ENCODE assay signal across 8 cellular contexts in the genomic region with DNA sequence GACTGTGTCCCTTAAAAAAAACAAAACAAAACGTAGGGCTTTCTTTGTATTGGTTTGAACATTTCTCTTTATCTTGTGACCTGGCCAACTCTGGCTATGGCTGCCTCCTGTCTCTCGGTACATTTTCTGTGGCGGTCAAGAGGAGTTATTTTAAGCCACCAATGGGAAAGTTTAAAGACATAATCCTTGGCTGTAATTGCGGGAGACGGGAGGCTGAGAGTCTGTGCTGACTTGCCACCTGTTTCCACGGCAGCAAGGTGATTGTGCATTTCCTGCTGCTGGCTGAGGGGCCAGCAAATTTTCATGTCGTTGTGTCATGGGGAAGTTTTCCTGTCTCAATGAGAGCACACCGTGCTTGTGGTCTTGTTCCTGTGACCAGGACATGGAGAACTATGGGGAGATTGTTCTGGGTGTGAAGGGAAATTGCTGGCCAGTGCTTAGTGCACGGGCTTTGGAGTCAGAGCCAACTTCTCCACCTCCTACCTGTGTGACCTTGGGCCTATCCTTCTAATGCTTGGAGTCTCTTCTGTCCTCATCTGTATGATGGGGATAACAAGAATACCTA. TPM values are rescaled to one million over a fixed set of nuclear protein-coding genes. Genes with fewer than 3 reads are reported as not detected.
DNase-seq lines count a peak whose midpoint lies in the region; ATAC-seq and TF ChIP-seq lines count a peak whose summit lies in the region.

No MANE protein-coding gene starts in this region.

- H3K4me3 Mint-ChIP-seq in progenitor cell of endocrine pancreas (ENCODE audit: low read depth), result no peak overlapping the region
- no peak overlapping the region for H3K4me3 Mint-ChIP-seq in osteocyte (ENCODE audit: unreplicated experiment)

- no peaks in the 10 kb centered on the region for H4K20me1 ChIP-seq in OCI-LY7 (ENCODE audit: insufficient read depth, low read length)

- H3K4me2 ChIP-seq in OCI-LY7 (ENCODE audit: low read length), result peak overlapping the region; percentile 80

- H3K36me3 Mint-ChIP-seq in progenitor cell of endocrine pancreas (ENCODE audit: insufficient read depth), result no peaks in the 10 kb centered on the region
- no peaks in the 10 kb centered on the region for H3K36me3 Mint-ChIP-seq in osteocyte (ENCODE audit: unreplicated experiment)

- TF ChIP-seq CTCF in OCI-LY7 (conservative IDR thresholded peaks at IDR 0.05; ENCODE audit: low read length), result no peak
- TF ChIP-seq CTCF in progenitor cell of endocrine pancreas (IDR thresholded peaks at IDR 0.05; ENCODE audit: unreplicated experiment), result no peak
- no peak for TF ChIP-seq CTCF in osteocyte (IDR thresholded peaks at IDR 0.05)

- H3K27ac Mint-ChIP-seq in progenitor cell of endocrine pancreas (peak overlapping the region; percentile 91), osteocyte (ENCODE audit: unreplicated experiment) (no peak overlapping the region)

- DNase-seq in activated gamma-delta T cell treated with Interleukin-2 at 50 U/mL for 16 hours (peak; percentile 18), activated gamma-delta T cell (lab: John Stamatoyannopoulos, UW) (no peak), OCI-LY7 (ENCODE audit: low spot score) (peak; percentile 57), epithelial cell of prostate (ENCODE audit: low read depth, low spot score) (no peak), progenitor cell of endocrine pancreas (ENCODE audit: low spot score, unreplicated experiment) (no peak), osteocyte (ENCODE audit: extremely low spot score, unreplicated experiment) (no peak), iPS-NIHi7 (ENCODE audit: extremely low spot score) (no peak)

- CTCF ChIA-PET in OCI-LY7 (lab: Charles Lee; ENCODE audit: unreplicated experiment), result no interaction called here

- no peaks in the 10 kb centered on the region for H3K36me3 ChIP-seq in OCI-LY7 (ENCODE audit: insufficient read depth, low read length)

- no peaks in the 10 kb centered on the region for H3K9me3 ChIP-seq in OCI-LY7 (ENCODE audit: low read length)

- no peak for ATAC-seq in GM21825 (IDR thresholded peaks at IDR 0.05; ENCODE audit: unreplicated experiment)

- BruUV-seq in OCI-LY7 (replicated peaks; lab: Mats Ljungman, UMichigan), result no TSS peak

- H3K9me3 Mint-ChIP-seq in progenitor cell of endocrine pancreas (ENCODE audit: low read depth), result no peaks in the 10 kb centered on the region
- no peaks in the 10 kb centered on the region for H3K9me3 Mint-ChIP-seq in osteocyte (ENCODE audit: unreplicated experiment)

- H3K4me3 ChIP-seq in OCI-LY7 (ENCODE audit: low read depth, low read length, poor library complexity, severe bottlenecking), result peak overlapping the region; percentile 59

- H3K9me2 ChIP-seq in OCI-LY7 (ENCODE audit: insufficient read depth, low read length), result no peaks in the 10 kb centered on the region

- H3K27ac ChIP-seq in OCI-LY7 (ENCODE audit: low read depth, low read length, poor library complexity, severe bottlenecking), result peak overlapping the region; percentile 41
- peak overlapping the region; percentile 50 for H3K27ac ChIP-seq in epithelial cell of prostate

- intact Hi-C loops in OCI-LY7 (cut with micrococcal nuclease; ENCODE audit: unreplicated experiment), result no loop called here

- H3K4me1 ChIP-seq in OCI-LY7 (ENCODE audit: insufficient read depth, low read length, poor library complexity, severe bottlenecking), result peaks cover 68% of the 10 kb centered on the region

- H3K4me1 Mint-ChIP-seq in progenitor cell of endocrine pancreas (ENCODE audit: low read depth), result peaks cover 16% of the 10 kb centered on the region
- peaks cover 21% of the 10 kb centered on the region for H3K4me1 Mint-ChIP-seq in osteocyte (ENCODE audit: unreplicated experiment)

- H3K27me3 Mint-ChIP-seq in progenitor cell of endocrine pancreas (no peaks in the 10 kb centered on the region), osteocyte (ENCODE audit: unreplicated experiment) (no peaks in the 10 kb centered on the region)

- H3K79me2 ChIP-seq in OCI-LY7 (ENCODE audit: insufficient read depth, low read depth, low read length), result peaks cover 16% of the 10 kb centered on the region; the same call in 1 of the 2 replicates

- peak overlapping the region; percentile 77 for H2AFZ ChIP-seq in OCI-LY7 (ENCODE audit: low read length)

- POLR2A ChIA-PET in OCI-LY7 (lab: Charles Lee), result interaction anchor here (0.8 to 2.0 kb wide), 2 partner anchors 7 to 10 kb away, joined by 3 to 9 read pairs; no protein-coding TSS in a partner anchor

RNA-seq across cellular contexts. Expression of gene PTPRJ, which starts 11.0 kb away (rescaled TPM):
- 4.5 and 5.4 TPM in 2 replicates for total RNA-seq in OCI-LY7 (2014; rRNA removed; shearing (Covaris generic))
- total RNA-seq in OCI-LY7 (2022) (24.9 and 28.3 TPM in 2 replicates), progenitor cell of endocrine pancreas (18.9 and 19.1 TPM in 2 replicates), osteocyte (16.6 and 18.6 TPM in 2 replicates)

Comparison
In these comparisons a context has a peak if more than half of its experiments do, and no peak if none do; other contexts are left out.
1. DNase-seq: peak in activated gamma-delta T cell treated with Interleukin-2 at 50 U/mL for 16 hours (single experiment) and OCI-LY7 (single experiment); none in activated gamma-delta T cell (single experiment), epithelial cell of prostate (single experiment), progenitor cell of endocrine pancreas (single experiment), osteocyte (single experiment) and iPS-NIHi7 (single experiment).